8 cellular contexts compared by ENCODE assay signal in the genomic region with DNA sequence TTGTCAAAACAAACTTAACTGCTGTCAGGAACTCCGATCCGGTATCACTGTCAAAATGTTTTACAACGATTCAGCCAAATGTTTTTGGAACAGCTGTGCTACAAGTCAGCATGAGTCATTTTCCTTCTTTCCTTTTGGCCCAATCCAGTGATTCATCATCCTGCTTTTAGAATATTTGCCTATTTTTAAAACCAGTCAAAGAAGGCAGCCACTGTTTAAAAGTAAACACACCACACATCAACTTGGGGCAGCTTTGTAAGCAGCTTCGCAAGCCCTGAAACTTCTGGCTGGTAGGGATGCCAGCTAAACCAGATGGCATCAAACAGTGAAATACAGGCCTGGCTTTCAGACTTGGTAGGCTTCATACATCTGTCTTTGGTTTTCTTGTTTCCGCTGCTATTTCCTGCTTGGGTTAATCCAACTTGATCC. TPM values are rescaled to one million over a fixed set of nuclear protein-coding genes. Genes with fewer than 3 reads are reported as not detected.
DNase-seq lines count a peak whose midpoint lies in the region; ATAC-seq and TF ChIP-seq lines count a peak whose summit lies in the region.

No MANE protein-coding gene starts in this region.

- no peak for DNase-seq in Right ventricle myocardium inferior (ENCODE audit: missing footprints)
- no peak for DNase-seq in cardiac septum (ENCODE audit: low spot score)
- peak; percentile 83 for DNase-seq in astrocyte of the hippocampus (ENCODE audit: low read depth, low spot score)
- peak; percentile 40 for DNase-seq in left kidney (ENCODE audit: low read depth, low spot score)
- peak in 1 of 2 donors; percentile 58 for DNase-seq in aorta
- DNase-seq in GM20000 (ENCODE audit: low spot score): no peak
- DNase-seq in left lobe of liver (ENCODE audit: low spot score): no peak
- DNase-seq in GM10266 (ENCODE audit: extremely low spot score): no peak

- peak; percentile 66 for ATAC-seq in Right ventricle myocardium inferior
- ATAC-seq in aorta (ENCODE audit: low FRiP score): peak; percentile 86
- no peak for ATAC-seq in left lobe of liver

- H3K9me3 ChIP-seq in aorta (ENCODE audit: control insufficient read depth, low read length): no peaks in the 10 kb centered on the region

- H3K36me3 ChIP-seq in aorta (ENCODE audit: control insufficient read depth in 1 of 2, insufficient read depth in 2 of 2, low read length in 1 of 2): peaks cover 0 to 1% of the 10 kb centered on the region in 2 donors

- H3K4me3 ChIP-seq in aorta (ENCODE audit: low read length in 2 of 2): no peak overlapping the region

- intact Hi-C loops in Right ventricle myocardium inferior (cut with DNase I): no loop called here
- intact Hi-C loops in cardiac septum (cut with DNase I): no loop called here
- intact Hi-C loops in aorta (cut with DNase I): no loop called here

- WGBS in aorta, 2 donors: 4 to 5% methylated on average over 5 of the region's 5 CpGs

- H3K27me3 ChIP-seq in aorta (ENCODE audit: control insufficient read depth in 1 of 2, insufficient read depth in 2 of 2, low read length in 1 of 2): no peaks in the 10 kb centered on the region

- peaks cover 2 to 4% of the 10 kb centered on the region in 2 donors for H3K4me1 ChIP-seq in aorta (ENCODE audit: control insufficient read depth in 1 of 2, insufficient read depth in 2 of 2, low read length in 2 of 2)

- peak overlapping the region; percentile 47 to 69 for H3K27ac ChIP-seq in aorta (ENCODE audit: low read depth in 1 of 2, low read length in 2 of 2)

- TF ChIP-seq CTCF in GM20000 (IDR thresholded peaks at IDR 0.05; ENCODE audit: extremely low read depth, missing control alignments) (no peak), GM10266 (IDR thresholded peaks at IDR 0.05; ENCODE audit: control insufficient read depth, insufficient read depth, low read depth, missing control alignments) (no peak)

RNA-seq across cellular contexts. Expression of gene MAP3K7CL, which starts 14.9 kb away (rescaled TPM):
- 1.1 TPM for total RNA-seq in Right ventricle myocardium inferior
- total RNA-seq in cardiac septum: 85.8 TPM
- total RNA-seq in aorta: 10 to 100 TPM; 33.0 to 84.6 TPM
- polyA plus RNA-seq in aorta: 10 to 100 TPM; 19.4 to 33.4 TPM
- total RNA-seq in left lobe of liver: 3.8 TPM

Comparison
In these comparisons a context has a peak if more than half of its experiments do, and no peak if none do; other contexts are left out.
1. DNase-seq: peak in astrocyte of the hippocampus (single experiment) and left kidney (single experiment); none in Right ventricle myocardium inferior (single experiment), cardiac septum (single experiment), GM20000 (single experiment), left lobe of liver (single experiment) and GM10266 (single experiment).